Comparison of ENCODE assay signal across 10 cellular contexts in genomic region chrX:77446840-77447239, GRCh38. TPM values are rescaled to one million over a fixed set of nuclear protein-coding genes. Genes with fewer than 3 reads are reported as not detected.
A peak's percentile ranks its signal among the peaks of the same experiment; 100 is the strongest.
DNase-seq lines count a peak whose midpoint lies in the region; ATAC-seq and TF ChIP-seq lines count a peak whose summit lies in the region.
"Had no signal": no experiment of that assay in that cellular context is flagged by ENCODE, and none has a peak within 500 bp of the region (broad histone marks: within the 10 kb centered on the region; RNA-seq: fewer than 3 reads in every experiment).

No MANE protein-coding gene starts in this region.

- H3K4me3 ChIP-seq in choroid plexus epithelial cell (ENCODE audit: low read depth, low read length) (peak overlapping the region; percentile 45), tibial artery (peak overlapping the region; percentile 44 to 53)

- peak; percentile 47 for DNase-seq in activated CD8-positive, alpha-beta memory T cell treated with anti-CD3 and anti-CD28 coated beads, Interleukin-2, amount 50 U/mL, for 48 hours
- DNase-seq in activated CD8-positive, alpha-beta memory T cell treated with anti-CD3 and anti-CD28 coated beads for 24 hours, result no peak
- DNase-seq in choroid plexus epithelial cell (ENCODE audit: low read depth), result no peak
- no peak for DNase-seq in memory B cell (ENCODE audit: low spot score in 2 of 2)
- DNase-seq in tibial artery, result no peak
- DNase-seq in iPS-NIHi11 (ENCODE audit: low spot score), result no peak
- DNase-seq: C1 segment of cervical spinal cord, NCI-H1436 had no signal

- H3K9me3 Mint-ChIP-seq in memory B cell, result no peaks in the 10 kb centered on the region

- peak overlapping the region; percentile 73 for H3K4me3 Mint-ChIP-seq in memory B cell

- no peaks in the 10 kb centered on the region for H3K27me3 ChIP-seq in tibial artery

- intact Hi-C loops in tibial artery (cut with DNase I; ENCODE audit: low total_unique reads), result no loop called here

- no peaks in the 10 kb centered on the region for H3K36me3 ChIP-seq in tibial artery

- peak overlapping the region in 1 of 2 donors; percentile 39 for H3K27ac ChIP-seq in tibial artery

- H3K36me3 Mint-ChIP-seq in memory B cell, result no peaks in the 10 kb centered on the region

- H3K4me1 Mint-ChIP-seq in memory B cell, result peaks cover 4% of the 10 kb centered on the region

- peaks cover 23% of the 10 kb centered on the region for H3K27me3 Mint-ChIP-seq in memory B cell

- TF ChIP-seq CTCF in choroid plexus epithelial cell (conservative IDR thresholded peaks at IDR 0.05; ENCODE audit: low read depth, low read length), result no peak
- no peak for TF ChIP-seq CTCF in tibial artery (IDR thresholded peaks at IDR 0.05)

- no peaks in the 10 kb centered on the region for H3K9me3 ChIP-seq in tibial artery

- H3K4me1 ChIP-seq in tibial artery, result no peaks in the 10 kb centered on the region

- ATAC-seq in memory B cell (ENCODE audit: low read depth) (no peak), esophagus mucosa (no peak), HG03469 (IDR thresholded peaks at IDR 0.05; ENCODE audit: unreplicated experiment) (no peak)

- no peak overlapping the region for H3K27ac Mint-ChIP-seq in memory B cell

RNA-seq across cellular contexts. Expression of gene FGF16, which starts 0.3 kb away (rescaled TPM):
- not detected for total RNA-seq in esophagus mucosa
